ENCODE assay signal across 19 cellular contexts in the genomic region with DNA sequence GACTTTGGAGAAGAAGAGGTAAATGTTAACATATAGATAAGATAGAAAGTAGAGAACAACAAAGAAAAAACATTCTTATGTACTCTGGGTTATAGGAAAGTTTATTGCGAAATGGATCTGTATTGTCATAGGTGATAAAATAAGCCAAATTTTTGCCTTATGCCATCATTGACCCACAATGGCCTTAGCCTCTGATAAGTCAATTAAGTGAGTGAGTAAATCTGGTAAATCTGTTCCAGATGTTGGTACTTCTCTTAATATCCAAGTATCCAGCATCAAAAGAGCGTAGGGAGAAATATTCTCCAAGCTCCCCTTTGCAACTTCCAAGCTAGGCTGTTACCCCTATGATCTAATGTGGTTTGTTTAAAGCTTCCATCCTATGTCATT. TPM values are rescaled to one million over a fixed set of nuclear protein-coding genes. Genes with fewer than 3 reads are reported as not detected.
DNase-seq lines count a peak whose midpoint lies in the region; ATAC-seq and TF ChIP-seq lines count a peak whose summit lies in the region.
"Had no signal": no experiment of that assay in that cellular context is flagged by ENCODE, and none has a peak within 500 bp of the region (broad histone marks: within the 10 kb centered on the region; RNA-seq: fewer than 3 reads in every experiment).

No MANE protein-coding gene starts in this region.

- H3K27ac ChIP-seq in PC-3 (ENCODE audit: low read length) = no peak overlapping the region
- H3K27ac ChIP-seq: BLaER1 treated with 17β-estradiol and CSF1 and Interleukin-3, amounts not matched to agents 10 nM and 100 nM had no signal

- H3K36me3 Mint-ChIP-seq in mesothelial cell of epicardium = no peaks in the 10 kb centered on the region
- H3K36me3 Mint-ChIP-seq: T-cell had no signal

- H3F3A ChIP-seq in PC-3 (ENCODE audit: low read length, unreplicated experiment) = no peaks in the 10 kb centered on the region

- peaks cover 21% of the 10 kb centered on the region for H3K4me1 Mint-ChIP-seq in mesothelial cell of epicardium

- H3K9me3 ChIP-seq in PC-3 (ENCODE audit: low read length) = no peaks in the 10 kb centered on the region
- H3K9me3 ChIP-seq: HAP-1 had no signal

- POLR2A ChIA-PET in PC-3 (lab: Charles Lee; ENCODE audit: unreplicated experiment) = no interaction called here

- CTCF ChIA-PET in PC-3 (lab: Charles Lee) = no interaction called here

- no peaks in the 10 kb centered on the region for H3K36me3 ChIP-seq in PC-3 (ENCODE audit: low read depth, low read length)
- H3K36me3 ChIP-seq: BLaER1 treated with 17β-estradiol and CSF1 and Interleukin-3, amounts not matched to agents 10 nM and 100 nM; HAP-1 had no signal

- H3K27me3 Mint-ChIP-seq in mesothelial cell of epicardium (ENCODE audit: low read depth) = no peaks in the 10 kb centered on the region

- TF ChIP-seq CTCF in PC-3 (conservative IDR thresholded peaks at IDR 0.05; ENCODE audit: low read depth, low read length) (no peak), fibroblast of mammary gland (conservative IDR thresholded peaks at IDR 0.05; ENCODE audit: control insufficient read depth, insufficient read depth, low read depth, low read length) (no peak), mesothelial cell of epicardium (IDR thresholded peaks at IDR 0.05; ENCODE audit: unreplicated experiment) (no peak)

- no peaks in the 10 kb centered on the region for H4K20me1 ChIP-seq in PC-3 (ENCODE audit: low read length)
- H4K20me1 ChIP-seq: BLaER1 treated with 17β-estradiol and CSF1 and Interleukin-3, amounts not matched to agents 10 nM and 100 nM had no signal

- ATAC-seq in PC-3 (no peak), HG03039 (IDR thresholded peaks at IDR 0.05; ENCODE audit: unreplicated experiment) (no peak), Right ventricle myocardium superior (ENCODE audit: poor library complexity) (no peak)

- BruUV-seq in PC-3 (replicated peaks; lab: Mats Ljungman, UMichigan) = no TSS peak

- H3K4me3 ChIP-seq in PC-3 (ENCODE audit: low read length) (no peak overlapping the region), fibroblast of mammary gland (ENCODE audit: control insufficient read depth, low read depth, low read length) (no peak overlapping the region)
- H3K4me3 ChIP-seq: BLaER1 treated with 17β-estradiol and CSF1 and Interleukin-3, amounts not matched to agents 10 nM and 100 nM; HAP-1 had no signal

- H3K79me2 ChIP-seq in PC-3 (ENCODE audit: low read length) = no peaks in the 10 kb centered on the region

- peaks cover 16% of the 10 kb centered on the region for H3K4me1 ChIP-seq in PC-3 (ENCODE audit: insufficient read depth, low read length)
- H3K4me1 ChIP-seq: HAP-1 had no signal

- no peak overlapping the region for H3K4me3 Mint-ChIP-seq in mesothelial cell of epicardium
- H3K4me3 Mint-ChIP-seq: T-cell had no signal

- H3K4me2 ChIP-seq in PC-3 (ENCODE audit: low read length) = peak overlapping the region; percentile 72
- H3K4me2 ChIP-seq: BLaER1 treated with 17β-estradiol and CSF1 and Interleukin-3, amounts not matched to agents 10 nM and 100 nM had no signal

- H3K9me3 Mint-ChIP-seq in mesothelial cell of epicardium = no peaks in the 10 kb centered on the region
- H3K9me3 Mint-ChIP-seq: T-cell had no signal

- DNase-seq in ELR (ENCODE audit: low read depth) = peak; percentile 32
- no peak for DNase-seq in PC-3
- DNase-seq in fibroblast of mammary gland (ENCODE audit: low read depth) = peak; percentile 61
- DNase-seq in mesothelial cell of epicardium (ENCODE audit: low spot score in 2 of 2, unreplicated experiment in 2 of 2) = no peak
- DNase-seq in activated effector memory CD4-positive, alpha-beta T cell treated with anti-CD3 and anti-CD28 coated beads, Interleukin-2, amount 50 U/mL, for 16 hours = no peak
- DNase-seq in Right ventricle myocardium superior = no peak
- DNase-seq: DMS 273 treated with DMSO at 0.1 percent for 48 hours, KG1, NCI-H1048, NCI-H1694 treated with DMSO at 0.1 percent for 48 hours, NCI-H2171 had no signal

- H3K27me3 ChIP-seq in PC-3 (ENCODE audit: low read length) = no peaks in the 10 kb centered on the region

- H3K27ac Mint-ChIP-seq in mesothelial cell of epicardium = no peak overlapping the region
- H3K27ac Mint-ChIP-seq: T-cell had no signal

- H2AFZ ChIP-seq in PC-3 (ENCODE audit: low read length) = peak overlapping the region; percentile 78

- intact Hi-C loops in PC-3 (cut with micrococcal nuclease) (loop anchor here (1.0 to 10.0 kb wide), 2 partner anchors 128 to 176 kb away; no protein-coding TSS in a partner anchor), Right ventricle myocardium superior (cut with DNase I) (loop anchor here (5.0 to 10.0 kb wide), 2 partner anchors 36 to 134 kb away; no protein-coding TSS in a partner anchor)

- no peaks in the 10 kb centered on the region for H3K9me2 ChIP-seq in PC-3 (replicated peaks; ENCODE audit: low read length)

- H3K9ac ChIP-seq in PC-3 (ENCODE audit: low read length) = no peak overlapping the region
- H3K9ac ChIP-seq: BLaER1 treated with 17β-estradiol and CSF1 and Interleukin-3, amounts not matched to agents 10 nM and 100 nM had no signal

RNA-seq across cellular contexts. Expression of a gene that starts 38.3 kb away (rescaled TPM):
- total RNA-seq in PC-3 (2014; rRNA removed) (not detected in 2 replicates), mesothelial cell of epicardium (0.07 TPM in 1 of 3 replicates, not detected in the others), Right ventricle myocardium superior (not detected)
- total RNA-seq: G401, M059J, NCI-H460, SK-MEL-5, T-cell had no signal

RNA-seq across cellular contexts. Expression of a gene that starts 39.8 kb away (rescaled TPM):
- not detected in 2 replicates for total RNA-seq in PC-3 (2014; rRNA removed)
- total RNA-seq in mesothelial cell of epicardium = not detected in 3 replicates
- not detected for total RNA-seq in Right ventricle myocardium superior
- total RNA-seq: G401, M059J, NCI-H460, SK-MEL-5 had no signal

Comparison
In these comparisons a context has a peak if more than half of its experiments do, and no peak if none do; other contexts are left out.
1. DNase-seq: peak in ELR (single experiment) and fibroblast of mammary gland (single experiment); none in PC-3 (single experiment), mesothelial cell of epicardium (0 of 2), activated effector memory CD4-positive, alpha-beta T cell treated with anti-CD3 and anti-CD28 coated beads, Interleukin-2, amount 50 U/mL, for 16 hours (single experiment) and Right ventricle myocardium superior (single experiment).